23 cellular contexts compared by ENCODE assay signal in genomic region chr2:205850611-205851010, GRCh38.
"Had no signal": no experiment of that assay in that cellular context is flagged by ENCODE, and none has a peak within 500 bp of the region (broad histone marks: within the 10 kb centered on the region; RNA-seq: fewer than 3 reads in every experiment).

No MANE protein-coding gene starts in this region.

- H3K27ac ChIP-seq: KMS-11, Peyer's patch, RWPE1, SJCRH30 had no signal

- H3K4me3 ChIP-seq: Peyer's patch, SJCRH30 had no signal

- DNase-seq: activated CD4-positive, alpha-beta T cell treated with anti-CD3 and anti-CD28 coated beads for 48 hours; activated CD4-positive, alpha-beta T cell treated with anti-CD3 and anti-CD28 coated beads, Interleukin-2, amount 50 U/mL, for 4 hours; activated CD8-positive, alpha-beta memory T cell treated with anti-CD3 and anti-CD28 coated beads, Interleukin-2, amount 10 ng/mL, durations not matched to agents 7 days and 5 days; activated CD8-positive, alpha-beta T cell treated with anti-CD3 and anti-CD28 coated beads, Interleukin-2, amount 10 ng/mL, durations not matched to agents 7 days and 5 days; activated effector memory CD4-positive, alpha-beta T cell treated with Interleukin-2 at 50 U/mL for 16 hours; activated naive CD4-positive, alpha-beta T cell; activated naive CD8-positive, alpha-beta T cell treated with anti-CD3 and anti-CD28 coated beads, Interleukin-2, amount 50 U/mL, for 24 hours; activated T-cell treated with anti-CD3 and anti-CD28 coated beads, Interleukin-2, amount 50 U/mL, for 24 hours; amygdala; MV-4-11; NCI-H1092 treated with DMSO at 0.1 percent for 48 hours; NCI-H1417 treated with DMSO at 0.1 percent for 48 hours; NCI-H1694; NCI-H2029; NCI-H2107; NCI-H510A treated with DMSO at 0.1 percent for 48 hours; Peyer's patch; Right ventricle myocardium superior had no signal

- H3K4me1 ChIP-seq: Peyer's patch had no signal

- H3K36me3 ChIP-seq: Peyer's patch, SJCRH30 had no signal

- H3K27me3 ChIP-seq: Peyer's patch, SJCRH30 had no signal

- ATAC-seq: activated CD4-positive, CD25-positive, alpha-beta regulatory T cell treated with anti-CD3 and anti-CD28 coated beads, Interleukin-2, amount 50 U/mL, for 24 hours; activated CD8-positive, alpha-beta memory T cell treated with anti-CD3 and anti-CD28 coated beads, Interleukin-2, amount 10 ng/mL, durations not matched to agents 7 days and 5 days; activated CD8-positive, alpha-beta T cell treated with anti-CD3 and anti-CD28 coated beads, Interleukin-2, amount 10 ng/mL, durations not matched to agents 7 days and 5 days; activated naive CD4-positive, alpha-beta T cell treated with anti-CD3 and anti-CD28 coated beads, Interleukin-2, amount 50 U/mL, for 72 hours; activated naive CD8-positive, alpha-beta T cell treated with anti-CD3 and anti-CD28 coated beads, Interleukin-2, amount 50 U/mL, for 24 hours had no signal

- H3K9me3 ChIP-seq: Peyer's patch, SJCRH30 had no signal
